ENCODE assay signal across 8 cellular contexts in genomic region chr11:35165416-35166368, GRCh38. TPM values are rescaled to one million over a fixed set of nuclear protein-coding genes. Genes with fewer than 3 reads are reported as not detected.
DNase-seq lines count a peak whose midpoint lies in the region; ATAC-seq and TF ChIP-seq lines count a peak whose summit lies in the region.

No MANE protein-coding gene starts in this region.

- H3K27me3 Mint-ChIP-seq in activated naive CD8-positive, alpha-beta T cell treated with anti-CD3 and anti-CD28 coated beads, Interleukin-2, amount 50 U/mL, for 24 hours = no peaks in the 10 kb centered on the region
- no peaks in the 10 kb centered on the region for H3K27me3 Mint-ChIP-seq in stimulated activated naive CD8-positive, alpha-beta T cell treated with anti-CD3 and anti-CD28 coated beads, Interleukin-15, Interleukin-2, amounts not matched to agents 100 ng/mL and 50 ng/mL, for 24 hours

- H3K4me1 ChIP-seq in mononuclear cell (ENCODE audit: insufficient read depth, low read length) = peaks cover 100% of the 10 kb centered on the region

- H3K4me1 Mint-ChIP-seq in activated naive CD8-positive, alpha-beta T cell treated with anti-CD3 and anti-CD28 coated beads, Interleukin-2, amount 50 U/mL, for 24 hours = peaks cover 100% of the 10 kb centered on the region
- peaks cover 100% of the 10 kb centered on the region for H3K4me1 Mint-ChIP-seq in stimulated activated naive CD8-positive, alpha-beta T cell treated with anti-CD3 and anti-CD28 coated beads, Interleukin-15, Interleukin-2, amounts not matched to agents 100 ng/mL and 50 ng/mL, for 24 hours (ENCODE audit: low read depth)

- no peaks in the 10 kb centered on the region for H3K9me3 Mint-ChIP-seq in activated naive CD8-positive, alpha-beta T cell treated with anti-CD3 and anti-CD28 coated beads, Interleukin-2, amount 50 U/mL, for 24 hours
- no peaks in the 10 kb centered on the region for H3K9me3 Mint-ChIP-seq in stimulated activated naive CD8-positive, alpha-beta T cell treated with anti-CD3 and anti-CD28 coated beads, Interleukin-15, Interleukin-2, amounts not matched to agents 100 ng/mL and 50 ng/mL, for 24 hours

- H3K4me3 Mint-ChIP-seq in activated naive CD8-positive, alpha-beta T cell treated with anti-CD3 and anti-CD28 coated beads, Interleukin-2, amount 50 U/mL, for 24 hours = peak overlapping the region; percentile 73
- H3K4me3 Mint-ChIP-seq in stimulated activated naive CD8-positive, alpha-beta T cell treated with anti-CD3 and anti-CD28 coated beads, Interleukin-15, Interleukin-2, amounts not matched to agents 100 ng/mL and 50 ng/mL, for 24 hours = peak overlapping the region; percentile 72

- no peaks in the 10 kb centered on the region for H3K9me3 ChIP-seq in mononuclear cell (ENCODE audit: low read depth, low read length)

- no peaks in the 10 kb centered on the region for H3K27me3 ChIP-seq in mononuclear cell (ENCODE audit: insufficient read depth, low read length)

- peak overlapping the region; percentile 97 for H3K27ac Mint-ChIP-seq in activated naive CD8-positive, alpha-beta T cell treated with anti-CD3 and anti-CD28 coated beads, Interleukin-2, amount 50 U/mL, for 24 hours
- peak overlapping the region; percentile 97 for H3K27ac Mint-ChIP-seq in stimulated activated naive CD8-positive, alpha-beta T cell treated with anti-CD3 and anti-CD28 coated beads, Interleukin-15, Interleukin-2, amounts not matched to agents 100 ng/mL and 50 ng/mL, for 24 hours

- DNase-seq in SW 1271 (lab: John Stamatoyannopoulos, UW) = peak; percentile 61 to 83
- DNase-seq in activated naive CD8-positive, alpha-beta T cell treated with anti-CD3 and anti-CD28 coated beads, Interleukin-2, amount 50 U/mL, for 24 hours = peak; percentile 79
- no peak for DNase-seq in islet precursor cell
- DNase-seq in T1000 (lab: John Stamatoyannopoulos, UW) = no peak

- peaks cover 53% of the 10 kb centered on the region for H3K36me3 Mint-ChIP-seq in activated naive CD8-positive, alpha-beta T cell treated with anti-CD3 and anti-CD28 coated beads, Interleukin-2, amount 50 U/mL, for 24 hours (ENCODE audit: low read depth)
- peaks cover 72% of the 10 kb centered on the region for H3K36me3 Mint-ChIP-seq in stimulated activated naive CD8-positive, alpha-beta T cell treated with anti-CD3 and anti-CD28 coated beads, Interleukin-15, Interleukin-2, amounts not matched to agents 100 ng/mL and 50 ng/mL, for 24 hours (ENCODE audit: low read depth)

- TF ChIP-seq POLR2A in GM18951 (IDR thresholded peaks at IDR 0.05; ENCODE audit: extremely low read depth, insufficient read depth, insufficient read length) = peak; percentile 33

- in situ Hi-C loops in GM18951 (cut with MboI; ENCODE audit: low sequenced_read_pairs, unreplicated experiment) = loop anchor here (10.0 kb wide), 1 partner anchor 241 kb away; no protein-coding TSS in a partner anchor

- ATAC-seq in HG03066 (IDR thresholded peaks at IDR 0.05; ENCODE audit: low read depth, unreplicated experiment) = peak; percentile 91
- peak; percentile 78 for ATAC-seq in activated naive CD8-positive, alpha-beta T cell treated with anti-CD3 and anti-CD28 coated beads, Interleukin-2, amount 50 U/mL, for 24 hours

- H3K4me3 ChIP-seq in mononuclear cell (ENCODE audit: low read length) = peak overlapping the region; percentile 1

RNA-seq across cellular contexts. Expression of gene CD44, which starts 26.7 kb away (rescaled TPM):
- total RNA-seq in mononuclear cell = 1,071 TPM

Comparison
In these comparisons a context has a peak if more than half of its experiments do, and no peak if none do; other contexts are left out.
1. DNase-seq: peak in SW 1271 (2 of 2) and activated naive CD8-positive, alpha-beta T cell treated with anti-CD3 and anti-CD28 coated beads, Interleukin-2, amount 50 U/mL, for 24 hours (single experiment); none in islet precursor cell (single experiment) and T1000 (single experiment).